Comparison of ENCODE assay signal across 1 cellular context in genomic region chr5:57700072-57700471, GRCh38.
TF ChIP-seq lines count a peak whose summit lies in the region.

No MANE protein-coding gene starts in this region.

TF ChIP-seq in GM23338, 12 proteins besides CTCF, POLR2A, EP300 and RAD21 (continued from another document):
- TF ChIP-seq ZNF462 (CRISPR knock-in tag; IDR thresholded peaks at IDR 0.05) = no peak
- no peak for TF ChIP-seq NANOG (IDR thresholded peaks at IDR 0.05; ENCODE audit: borderline replicate concordance)
- no peak for TF ChIP-seq POLR2AphosphoS5 (IDR thresholded peaks at IDR 0.05; ENCODE audit: low read depth)
- TF ChIP-seq ZNF331 (CRISPR knock-in tag; IDR thresholded peaks at IDR 0.05; ENCODE audit: low read depth) = no peak
- no peak for TF ChIP-seq ETS1 (IDR thresholded peaks at IDR 0.05)
- TF ChIP-seq ZNF114 (CRISPR knock-in tag; IDR thresholded peaks at IDR 0.05) = no peak
- no peak for TF ChIP-seq EZH2 (IDR thresholded peaks at IDR 0.05; ENCODE audit: low read depth, unreplicated experiment)
- TF ChIP-seq JUNB (IDR thresholded peaks at IDR 0.05; ENCODE audit: unreplicated experiment) = no peak
- TF ChIP-seq STAT1 (IDR thresholded peaks at IDR 0.05; ENCODE audit: unreplicated experiment) = no peak
- TF ChIP-seq CREB1 (CRISPR knock-in tag; IDR thresholded peaks at IDR 0.05; ENCODE audit: low read depth) = no peak
TF ChIP-seq in GM23338: peak in this region for 0.
